10 cellular contexts compared by ENCODE assay signal in the genomic region with DNA sequence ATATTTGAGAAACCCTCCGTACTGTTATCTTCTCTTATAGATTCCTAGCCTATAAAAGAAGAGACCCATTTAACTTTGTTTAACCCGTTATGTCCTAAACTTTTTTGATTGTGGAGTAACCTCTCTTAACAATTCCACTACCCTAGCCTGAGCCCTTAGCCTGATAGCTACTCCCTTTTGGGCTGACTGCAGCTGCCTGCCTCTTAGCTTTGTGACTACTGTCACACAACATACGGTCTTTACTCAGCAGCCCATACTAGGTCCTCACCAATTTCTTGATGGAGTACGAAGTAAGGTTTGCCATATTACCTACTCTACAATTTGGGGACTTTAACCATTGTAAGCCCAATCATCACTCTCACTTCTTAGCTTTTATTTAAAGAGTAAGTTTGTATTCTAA.
DNase-seq lines count a peak whose midpoint lies in the region; ATAC-seq and TF ChIP-seq lines count a peak whose summit lies in the region.
"Had no signal": no experiment of that assay in that cellular context is flagged by ENCODE, and none has a peak within 500 bp of the region (broad histone marks: within the 10 kb centered on the region; RNA-seq: fewer than 3 reads in every experiment).

No MANE protein-coding gene starts in this region.

- H3K4me1 ChIP-seq in OCI-LY7 (ENCODE audit: insufficient read depth, low read length, poor library complexity, severe bottlenecking) = peaks cover 71% of the 10 kb centered on the region
- H3K4me1 ChIP-seq: SJSA1 had no signal

- ATAC-seq in GM19397 (IDR thresholded peaks at IDR 0.05; ENCODE audit: unreplicated experiment) (peak; percentile 41), HG03060 (IDR thresholded peaks at IDR 0.05; ENCODE audit: low read depth, unreplicated experiment) (peak; percentile 31)

- intact Hi-C loops in OCI-LY7 (cut with micrococcal nuclease; ENCODE audit: unreplicated experiment) = loop anchor here (1.0 to 5.0 kb wide), 8 partner anchors 13 to 415 kb away; a partner anchor contains a TSS

- CTCF ChIA-PET in OCI-LY7 (lab: Charles Lee; ENCODE audit: unreplicated experiment) = interaction anchor here (0.5 to 1.7 kb wide), 4 partner anchors 11 to 66 kb away, joined by 3 to 6 read pairs (median 3); no protein-coding TSS in a partner anchor
- CTCF ChIA-PET in activated CD4-positive, alpha-beta T cell treated with anti-CD3 and anti-CD28 coated beads, Interleukin-2, amount 10 ng/mL, durations not matched to agents 7 days and 5 days (lab: Charles Lee) = no interaction called here

- peaks cover 21% of the 10 kb centered on the region for H3K36me3 ChIP-seq in OCI-LY7 (ENCODE audit: insufficient read depth, low read length)
- H3K36me3 ChIP-seq: SJSA1 had no signal

- H3K4me3 Mint-ChIP-seq in activated CD4-positive, alpha-beta T cell treated with anti-CD3 and anti-CD28 coated beads, Interleukin-2, amount 10 ng/mL, durations not matched to agents 7 days and 5 days = no peak overlapping the region

- H3K9me3 ChIP-seq in OCI-LY7 (ENCODE audit: low read length) = peaks cover 23% of the 10 kb centered on the region
- H3K9me3 ChIP-seq: SJSA1 had no signal

- peaks cover 24% of the 10 kb centered on the region for H3K27me3 Mint-ChIP-seq in activated CD4-positive, alpha-beta T cell treated with anti-CD3 and anti-CD28 coated beads, Interleukin-2, amount 10 ng/mL, durations not matched to agents 7 days and 5 days

- H3K36me3 Mint-ChIP-seq in activated CD4-positive, alpha-beta T cell treated with anti-CD3 and anti-CD28 coated beads, Interleukin-2, amount 10 ng/mL, durations not matched to agents 7 days and 5 days (ENCODE audit: low read depth) = no peaks in the 10 kb centered on the region

- POLR2A ChIA-PET in OCI-LY7 (lab: Charles Lee) = interaction anchor here (0.6 to 5.5 kb wide), 36 partner anchors 8 to 411 kb away, joined by 3 to 64 read pairs (median 4); no protein-coding TSS in a partner anchor
- POLR2A ChIA-PET in activated CD4-positive, alpha-beta T cell treated with anti-CD3 and anti-CD28 coated beads, Interleukin-2, amount 10 ng/mL, durations not matched to agents 7 days and 5 days (lab: Charles Lee) = no interaction called here

- H3K9me3 Mint-ChIP-seq in activated CD4-positive, alpha-beta T cell treated with anti-CD3 and anti-CD28 coated beads, Interleukin-2, amount 10 ng/mL, durations not matched to agents 7 days and 5 days = peaks cover 4% of the 10 kb centered on the region

- no peak overlapping the region for H3K27ac Mint-ChIP-seq in activated CD4-positive, alpha-beta T cell treated with anti-CD3 and anti-CD28 coated beads, Interleukin-2, amount 10 ng/mL, durations not matched to agents 7 days and 5 days

- no peaks in the 10 kb centered on the region for H3K9me2 ChIP-seq in OCI-LY7 (ENCODE audit: insufficient read depth, low read length)

- TSS peak; percentile 98 for BruUV-seq in OCI-LY7 (replicated peaks; lab: Mats Ljungman, UMichigan)

- H3K4me3 ChIP-seq in OCI-LY7 (ENCODE audit: low read depth, low read length, poor library complexity, severe bottlenecking) = peak overlapping the region; percentile 51
- H3K4me3 ChIP-seq: SJSA1 had no signal

- TF ChIP-seq CTCF in OCI-LY7 (conservative IDR thresholded peaks at IDR 0.05; ENCODE audit: low read length) = no peak

- no peaks in the 10 kb centered on the region for H4K20me1 ChIP-seq in OCI-LY7 (ENCODE audit: insufficient read depth, low read length)

- no peaks in the 10 kb centered on the region for H3K4me1 Mint-ChIP-seq in activated CD4-positive, alpha-beta T cell treated with anti-CD3 and anti-CD28 coated beads, Interleukin-2, amount 10 ng/mL, durations not matched to agents 7 days and 5 days

- peak overlapping the region; percentile 33; the same call in 1 of the 2 replicates for H2AFZ ChIP-seq in OCI-LY7 (ENCODE audit: low read length)

- peak overlapping the region; percentile 85 for H3K4me2 ChIP-seq in OCI-LY7 (ENCODE audit: low read length)

- peaks cover 3% of the 10 kb centered on the region; the same call in 1 of the 2 replicates for H3K79me2 ChIP-seq in OCI-LY7 (ENCODE audit: insufficient read depth, low read depth, low read length)

- DNase-seq in COLO668 (lab: John Stamatoyannopoulos, UW; ENCODE audit: unreplicated experiment) (peak; percentile 29), OCI-LY7 (ENCODE audit: low spot score) (peak; percentile 89), glomerular visceral epithelial cell (ENCODE audit: extremely low spot score) (no peak), D341Med (ENCODE audit: low spot score) (no peak)
- DNase-seq in activated CD4-positive, alpha-beta T cell treated with anti-CD3 and anti-CD28 coated beads, Interleukin-2, amount 10 ng/mL, durations not matched to agents 7 days and 5 days = no peak
- DNase-seq in stimulated activated CD4-positive, alpha-beta T cell treated with anti-CD3 and anti-CD28 coated beads, Interleukin-15, amount 100 ng/mL, for 24 hours = no peak
- DNase-seq: activated naive CD4-positive, alpha-beta T cell had no signal

- H3K27ac ChIP-seq in OCI-LY7 (ENCODE audit: low read depth, low read length, poor library complexity, severe bottlenecking) = peak overlapping the region; percentile 99
- H3K27ac ChIP-seq: SJSA1 had no signal

Comparison
In these comparisons a context has a peak if more than half of its experiments do, and no peak if none do; other contexts are left out.
1. DNase-seq: peak in COLO668 (single experiment) and OCI-LY7 (single experiment); none in activated CD4-positive, alpha-beta T cell treated with anti-CD3 and anti-CD28 coated beads, Interleukin-2, amount 10 ng/mL, durations not matched to agents 7 days and 5 days (single experiment), glomerular visceral epithelial cell (single experiment), D341Med (single experiment) and stimulated activated CD4-positive, alpha-beta T cell treated with anti-CD3 and anti-CD28 coated beads, Interleukin-15, amount 100 ng/mL, for 24 hours (single experiment).